ENCODE assay signal across 1 cellular context in the genomic region with DNA sequence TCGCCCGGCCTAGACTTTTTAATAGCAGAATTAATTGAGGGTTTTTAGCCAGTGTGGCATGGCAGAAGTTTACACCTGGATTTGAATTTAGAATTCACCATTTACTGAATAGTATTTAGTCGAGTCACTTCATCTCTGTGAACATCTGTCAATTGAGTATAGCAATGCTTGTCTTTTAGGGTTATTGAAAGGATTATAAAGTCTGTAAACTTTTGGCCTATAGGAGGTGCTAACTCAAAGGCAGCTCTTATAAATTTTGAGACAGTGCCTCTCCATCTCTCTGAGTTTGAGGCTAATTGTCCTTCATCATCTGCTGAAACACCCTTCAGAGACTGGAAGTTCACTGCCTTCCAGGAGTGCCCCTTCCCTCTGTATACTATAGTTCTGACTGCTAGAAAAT.
TF ChIP-seq lines count a peak whose summit lies in the region.

No MANE protein-coding gene starts in this region.

TF ChIP-seq in H1, 55 proteins besides CTCF, POLR2A, EP300 and RAD21 (continued from another document):
- TF ChIP-seq ATF2 (IDR thresholded peaks at IDR 0.05; ENCODE audit: low read length): no peak
- TF ChIP-seq TBP (IDR thresholded peaks at IDR 0.05; ENCODE audit: low read depth, low read length): no peak
- TF ChIP-seq EZH2 (IDR thresholded peaks at IDR 0.05; ENCODE audit: low read depth, low read length, severe bottlenecking): no peak
